Comparison of ENCODE assay signal across 1 cellular context in the genomic region with DNA sequence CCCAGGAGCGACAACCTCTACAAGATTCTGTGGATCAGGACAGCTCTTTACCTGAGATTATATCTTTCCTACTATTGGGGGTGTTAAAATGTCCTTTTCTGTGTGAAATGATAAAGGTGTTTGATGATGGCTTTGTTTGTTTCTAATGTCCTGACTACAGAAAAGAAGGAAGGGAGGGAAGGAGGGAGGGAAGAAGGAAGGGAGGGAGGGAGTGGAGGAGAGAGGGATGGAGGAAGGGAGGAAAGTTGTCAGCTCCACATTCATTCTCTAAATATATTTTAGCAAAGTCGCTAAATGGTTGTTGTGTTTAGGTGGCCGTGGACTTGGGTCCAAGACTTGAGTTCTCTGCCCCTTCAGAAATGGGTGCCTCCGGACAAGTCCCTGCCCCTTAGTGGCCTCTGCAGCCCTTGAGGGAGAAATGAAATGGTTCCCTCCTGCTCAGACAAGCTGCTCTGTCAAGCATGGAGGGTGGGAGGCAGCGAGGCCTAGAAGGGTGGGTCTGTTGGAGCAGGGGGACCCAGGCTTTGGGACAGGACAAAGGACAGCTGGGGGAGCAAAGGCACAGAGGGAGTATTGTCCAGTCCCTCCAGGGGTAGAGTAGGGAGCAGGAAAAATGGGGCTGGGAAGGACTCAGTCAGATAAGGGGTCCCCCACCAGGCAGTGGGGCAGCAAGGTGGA.
TF ChIP-seq lines count a peak whose summit lies in the region.

No MANE protein-coding gene starts in this region.

TF ChIP-seq in HEK293, 187 proteins besides CTCF, POLR2A, EP300 and RAD21 (continued from another document):
- TF ChIP-seq, protein P1, sequence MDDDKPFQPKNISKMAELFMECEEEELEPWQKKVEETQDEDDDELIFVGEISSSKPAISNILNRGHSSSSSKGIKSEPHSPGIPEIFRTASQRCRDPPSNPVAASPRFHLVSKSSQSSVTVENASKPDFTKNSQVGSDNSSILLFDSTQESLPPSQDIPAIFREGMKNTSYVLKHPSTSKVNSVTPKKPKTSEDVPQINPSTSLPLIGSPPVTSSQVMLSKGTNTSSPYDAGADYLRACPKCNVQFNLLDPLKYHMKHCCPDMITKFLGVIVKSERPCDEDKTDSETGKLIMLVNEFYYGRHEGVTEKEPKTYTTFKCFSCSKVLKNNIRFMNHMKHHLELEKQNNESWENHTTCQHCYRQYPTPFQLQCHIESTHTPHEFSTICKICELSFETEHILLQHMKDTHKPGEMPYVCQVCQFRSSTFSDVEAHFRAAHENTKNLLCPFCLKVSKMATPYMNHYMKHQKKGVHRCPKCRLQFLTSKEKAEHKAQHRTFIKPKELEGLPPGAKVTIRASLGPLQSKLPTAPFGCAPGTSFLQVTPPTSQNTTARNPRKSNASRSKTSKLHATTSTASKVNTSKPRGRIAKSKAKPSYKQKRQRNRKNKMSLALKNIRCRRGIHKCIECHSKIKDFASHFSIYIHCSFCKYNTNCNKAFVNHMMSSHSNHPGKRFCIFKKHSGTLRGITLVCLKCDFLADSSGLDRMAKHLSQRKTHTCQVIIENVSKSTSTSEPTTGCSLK (tag by site-specific recombination; IDR thresholded peaks at IDR 0.05): no peak
